Comparison of ENCODE assay signal across 1 cellular context in the genomic region with DNA sequence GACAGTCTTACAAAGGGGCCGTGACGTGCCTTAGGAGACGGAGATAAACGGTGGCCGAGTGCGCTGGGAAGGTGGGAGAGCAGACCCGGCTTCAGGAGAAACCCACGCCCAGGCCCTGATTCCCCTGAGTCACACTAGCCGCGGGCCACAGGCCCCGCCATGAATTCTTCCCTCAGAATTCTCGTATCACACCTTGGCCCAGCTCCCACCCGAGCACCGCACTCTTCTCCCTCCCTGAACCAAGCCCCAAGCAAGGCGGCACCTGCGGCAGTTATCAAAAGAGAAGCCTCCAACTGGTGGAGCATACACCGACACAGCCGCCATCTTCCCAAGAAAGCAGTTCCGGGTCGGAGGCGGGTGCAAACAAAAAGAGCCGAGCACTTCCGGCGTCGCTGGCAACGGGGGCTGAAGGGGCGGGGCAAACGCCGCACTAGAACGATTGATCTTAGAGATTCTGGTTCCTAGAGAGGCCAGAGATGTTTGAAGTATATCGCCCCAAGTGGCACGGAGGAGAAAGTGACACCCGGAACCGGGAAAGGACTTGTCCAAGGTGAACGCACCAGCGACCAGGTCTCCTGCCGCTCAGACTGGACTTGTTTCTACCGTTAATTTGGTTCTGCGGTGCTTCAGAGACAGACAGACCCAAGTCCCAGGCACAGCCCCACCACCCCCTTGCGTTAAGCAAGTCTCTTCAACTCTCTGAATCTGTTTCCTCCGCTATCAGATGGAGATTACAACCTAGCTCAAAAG.
TF ChIP-seq lines count a peak whose summit lies in the region.

Gene PSMB7 (minus strand): TSS at position 341 of the 750 bp plus-strand sequence. CDS start 17 bp downstream, at position 324.

TF ChIP-seq in HepG2, 621 proteins besides CTCF, POLR2A, EP300 and RAD21 (continued from another document and continues in another):
- no peak for TF ChIP-seq HOXA9 (CRISPR knock-in tag; IDR thresholded peaks at IDR 0.05; ENCODE audit: borderline replicate concordance)
- TF ChIP-seq SP1 (IDR thresholded peaks at IDR 0.05): no peak
- peak; percentile 80 for TF ChIP-seq SP1 (CRISPR knock-in tag; IDR thresholded peaks at IDR 0.05)
- no peak for TF ChIP-seq ARHGAP35 (CRISPR knock-in tag; IDR thresholded peaks at IDR 0.05; ENCODE audit: borderline replicate concordance)
- TF ChIP-seq PLRG1 (conservative IDR thresholded peaks at IDR 0.05): no peak
- TF ChIP-seq, protein P1, sequence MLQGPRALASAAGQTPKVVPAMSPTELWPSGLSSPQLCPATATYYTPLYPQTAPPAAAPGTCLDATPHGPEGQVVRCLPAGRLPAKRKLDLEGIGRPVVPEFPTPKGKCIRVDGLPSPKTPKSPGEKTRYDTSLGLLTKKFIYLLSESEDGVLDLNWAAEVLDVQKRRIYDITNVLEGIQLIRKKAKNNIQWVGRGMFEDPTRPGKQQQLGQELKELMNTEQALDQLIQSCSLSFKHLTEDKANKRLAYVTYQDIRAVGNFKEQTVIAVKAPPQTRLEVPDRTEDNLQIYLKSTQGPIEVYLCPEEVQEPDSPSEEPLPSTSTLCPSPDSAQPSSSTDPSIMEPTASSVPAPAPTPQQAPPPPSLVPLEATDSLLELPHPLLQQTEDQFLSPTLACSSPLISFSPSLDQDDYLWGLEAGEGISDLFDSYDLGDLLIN (CRISPR knock-in tag; IDR thresholded peaks at IDR 0.05; ENCODE audit: borderline replicate concordance): no peak
- TF ChIP-seq ZNF501 (CRISPR knock-in tag; IDR thresholded peaks at IDR 0.05): peak; percentile 91
- no peak for TF ChIP-seq ZNF432 (CRISPR knock-in tag; IDR thresholded peaks at IDR 0.05; ENCODE audit: borderline replicate concordance)
- TF ChIP-seq ZNF672 (CRISPR knock-in tag; IDR thresholded peaks at IDR 0.05): no peak
- no peak for TF ChIP-seq ZFP82 (CRISPR knock-in tag; IDR thresholded peaks at IDR 0.05; ENCODE audit: borderline replicate concordance)
- no peak for TF ChIP-seq ZNF44 (CRISPR knock-in tag; IDR thresholded peaks at IDR 0.05)
- no peak for TF ChIP-seq ZNF337 (CRISPR knock-in tag; IDR thresholded peaks at IDR 0.05; ENCODE audit: borderline replicate concordance, low read depth)
- TF ChIP-seq SMAD1 (CRISPR knock-in tag; IDR thresholded peaks at IDR 0.05; ENCODE audit: borderline replicate concordance, low read depth): 0 out of 2 replicates have a peak, but pooled peaks have one; percentile 1
- TF ChIP-seq POLR2AphosphoS2 (IDR thresholded peaks at IDR 0.05; ENCODE audit: low read depth, low read length): 0 out of 2 replicates have a peak, but pooled peaks have one; percentile 39
- TF ChIP-seq ZNF446 (CRISPR knock-in tag; IDR thresholded peaks at IDR 0.05): no peak
- no peak for TF ChIP-seq STAG1 (CRISPR knock-in tag; IDR thresholded peaks at IDR 0.05)
- TF ChIP-seq GFI1 (CRISPR knock-in tag; IDR thresholded peaks at IDR 0.05; ENCODE audit: borderline replicate concordance): no peak
- no peak for TF ChIP-seq ZNF766 (CRISPR knock-in tag; IDR thresholded peaks at IDR 0.05; ENCODE audit: borderline replicate concordance)
- TF ChIP-seq EHMT2 (IDR thresholded peaks at IDR 0.05; ENCODE audit: borderline replicate concordance, low read depth, low read length): no peak
- no peak for TF ChIP-seq ZBTB4 (CRISPR knock-in tag; IDR thresholded peaks at IDR 0.05; ENCODE audit: borderline replicate concordance)
- TF ChIP-seq, protein P2, sequence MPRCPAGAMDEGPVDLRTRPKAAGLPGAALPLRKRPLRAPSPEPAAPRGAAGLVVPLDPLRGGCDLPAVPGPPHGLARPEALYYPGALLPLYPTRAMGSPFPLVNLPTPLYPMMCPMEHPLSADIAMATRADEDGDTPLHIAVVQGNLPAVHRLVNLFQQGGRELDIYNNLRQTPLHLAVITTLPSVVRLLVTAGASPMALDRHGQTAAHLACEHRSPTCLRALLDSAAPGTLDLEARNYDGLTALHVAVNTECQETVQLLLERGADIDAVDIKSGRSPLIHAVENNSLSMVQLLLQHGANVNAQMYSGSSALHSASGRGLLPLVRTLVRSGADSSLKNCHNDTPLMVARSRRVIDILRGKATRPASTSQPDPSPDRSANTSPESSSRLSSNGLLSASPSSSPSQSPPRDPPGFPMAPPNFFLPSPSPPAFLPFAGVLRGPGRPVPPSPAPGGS (CRISPR knock-in tag; IDR thresholded peaks at IDR 0.05): peak; percentile 73; the same call in 1 of the 2 replicates
- no peak for TF ChIP-seq ZNF557 (CRISPR knock-in tag; IDR thresholded peaks at IDR 0.05)
- peak; percentile 82 for TF ChIP-seq ZBTB40 (IDR thresholded peaks at IDR 0.05)
- 0 out of 2 replicates have a peak, but pooled peaks have one; percentile 30 for TF ChIP-seq ZBTB40 (CRISPR knock-in tag; IDR thresholded peaks at IDR 0.05)
- no peak for TF ChIP-seq ZNF207 (IDR thresholded peaks at IDR 0.05; ENCODE audit: borderline replicate concordance)
- no peak for TF ChIP-seq DNMT3B (CRISPR knock-in tag; conservative IDR thresholded peaks at IDR 0.05)
- no peak for TF ChIP-seq NFRKB (IDR thresholded peaks at IDR 0.05)
- TF ChIP-seq ETV5 (CRISPR knock-in tag; IDR thresholded peaks at IDR 0.05; ENCODE audit: borderline replicate concordance): no peak; the same call in 1 of the 2 replicates
- TF ChIP-seq CERS6 (CRISPR knock-in tag; IDR thresholded peaks at IDR 0.05): no peak
- TF ChIP-seq, protein P3, sequence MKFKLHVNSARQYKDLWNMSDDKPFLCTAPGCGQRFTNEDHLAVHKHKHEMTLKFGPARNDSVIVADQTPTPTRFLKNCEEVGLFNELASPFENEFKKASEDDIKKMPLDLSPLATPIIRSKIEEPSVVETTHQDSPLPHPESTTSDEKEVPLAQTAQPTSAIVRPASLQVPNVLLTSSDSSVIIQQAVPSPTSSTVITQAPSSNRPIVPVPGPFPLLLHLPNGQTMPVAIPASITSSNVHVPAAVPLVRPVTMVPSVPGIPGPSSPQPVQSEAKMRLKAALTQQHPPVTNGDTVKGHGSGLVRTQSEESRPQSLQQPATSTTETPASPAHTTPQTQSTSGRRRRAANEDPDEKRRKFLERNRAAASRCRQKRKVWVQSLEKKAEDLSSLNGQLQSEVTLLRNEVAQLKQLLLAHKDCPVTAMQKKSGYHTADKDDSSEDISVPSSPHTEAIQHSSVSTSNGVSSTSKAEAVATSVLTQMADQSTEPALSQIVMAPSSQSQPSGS (CRISPR knock-in tag; IDR thresholded peaks at IDR 0.05): peak; percentile 63; the same call in 1 of the 2 replicates
- TF ChIP-seq FIP1L1 (IDR thresholded peaks at IDR 0.05; ENCODE audit: borderline replicate concordance, insufficient read depth, low read depth, low read length): 0 out of 2 replicates have a peak, but pooled peaks have one; percentile 71
- no peak for TF ChIP-seq HNRNPK (IDR thresholded peaks at IDR 0.05; ENCODE audit: low read depth, low read length, poor library complexity, severe bottlenecking)
- peak; percentile 58; the same call in 1 of the 2 replicates for TF ChIP-seq ZZZ3 (CRISPR knock-in tag; IDR thresholded peaks at IDR 0.05; ENCODE audit: borderline replicate concordance)
- TF ChIP-seq ZNF562 (CRISPR knock-in tag; IDR thresholded peaks at IDR 0.05; ENCODE audit: borderline replicate concordance): no peak
- no peak for TF ChIP-seq MLX (CRISPR knock-in tag; IDR thresholded peaks at IDR 0.05)
- no peak for TF ChIP-seq ZFP36 (IDR thresholded peaks at IDR 0.05; ENCODE audit: borderline replicate concordance, low read depth, low read length, partially characterized antibody)
- TF ChIP-seq BORCS8-MEF2B (CRISPR knock-in tag; IDR thresholded peaks at IDR 0.05): no peak; the same call in 1 of the 2 replicates
- TF ChIP-seq ZNF292 (CRISPR knock-in tag; IDR thresholded peaks at IDR 0.05; ENCODE audit: borderline replicate concordance, low read depth): no peak
- TF ChIP-seq ZNF619 (CRISPR knock-in tag; IDR thresholded peaks at IDR 0.05): no peak
- TF ChIP-seq ZC3H4 (CRISPR knock-in tag; IDR thresholded peaks at IDR 0.05; ENCODE audit: borderline replicate concordance): no peak
- TF ChIP-seq ISL2 (CRISPR knock-in tag; IDR thresholded peaks at IDR 0.05): peak; percentile 65
